11 cellular contexts compared by ENCODE assay signal in the genomic region with DNA sequence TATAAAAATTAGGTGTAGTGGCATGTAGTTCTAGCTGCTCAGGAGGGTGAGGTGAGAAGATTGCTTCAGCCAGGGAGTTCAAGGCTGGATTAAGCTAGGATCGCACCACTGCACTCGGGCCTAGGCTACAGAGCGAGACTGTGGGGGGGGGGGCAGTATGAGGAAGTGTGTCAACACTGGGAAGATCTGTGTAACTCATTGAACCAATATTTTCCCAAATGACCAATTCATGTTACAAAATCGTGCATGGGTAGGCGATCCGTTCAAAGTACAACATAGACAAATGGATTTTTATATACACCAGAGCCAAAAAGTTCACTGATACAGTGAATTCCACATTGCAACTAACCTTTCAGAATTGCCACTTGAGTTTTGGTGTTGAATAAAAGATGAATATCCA. TPM values are rescaled to one million over a fixed set of nuclear protein-coding genes. Genes with fewer than 3 reads are reported as not detected.
DNase-seq lines count a peak whose midpoint lies in the region; ATAC-seq, FAIRE-seq and TF ChIP-seq lines count a peak whose summit lies in the region.
"Had no signal": no experiment of that assay in that cellular context is flagged by ENCODE, and none has a peak within 500 bp of the region (broad histone marks: within the 10 kb centered on the region; RNA-seq: fewer than 3 reads in every experiment).

No MANE protein-coding gene starts in this region.

- H3K4me1 Mint-ChIP-seq in CD8-positive, alpha-beta T cell (ENCODE audit: low read depth): peaks cover 87% of the 10 kb centered on the region

- no peak overlapping the region for H2AK5ac ChIP-seq in H1 (ENCODE audit: low read depth, low read length)

- no peak overlapping the region for H3K9ac ChIP-seq in H1 (replicated peaks in 1 of 4; ENCODE audit: extremely low read depth in 1 of 4, low read depth in 3 of 4, low read length in 3 of 4)

- H3K36me3 ChIP-seq in CD8-positive, alpha-beta T cell (ENCODE audit: insufficient read depth, low read length): no peaks in the 10 kb centered on the region
- H3K36me3 ChIP-seq in H1 (ENCODE audit: control insufficient read depth in 2 of 4, insufficient read depth in 4 of 4, low read length in 3 of 4) (no peaks in the 10 kb centered on the region), neutrophil (peaks cover 4% of the 10 kb centered on the region), WERI-Rb-1 (peaks cover 24% of the 10 kb centered on the region)

- peaks cover 18% of the 10 kb centered on the region for H3K36me3 Mint-ChIP-seq in CD8-positive, alpha-beta T cell

- WGBS in H1 (ENCODE audit: extremely low coverage in 1 of 2, insufficient coverage in 1 of 2, insufficient read length in 1 of 2, insufficient replicate concordance in 2 of 2, low coverage in 1 of 2, low lambda C conversion rate in 2 of 2, missing lambda C conversion rate in 1 of 2), 2 experiments: 91% methylated on average over 6 of the region's 6 CpGs; no CpG with 5 or more reads in 1 of the 2 experiments

- H2BK120ac ChIP-seq in H1 (replicated peaks; ENCODE audit: low read depth, low read length): no peak overlapping the region

- no peaks in the 10 kb centered on the region; the same call in 1 of the 2 replicates for H3K79me1 ChIP-seq in H1 (ENCODE audit: low read depth, low read length)

- no peak for TF ChIP-seq POLR2A in H1 (IDR thresholded peaks at IDR 0.05; ENCODE audit: control extremely low read depth in 1 of 2, low read depth in 2 of 2, low read length in 2 of 2)

- intact Hi-C loops in CD8-positive, alpha-beta T cell (cut with DNase I, micrococcal nuclease): loop anchor here in 1 of 2 experiments (1.0 kb wide), 1 partner anchor 8 kb away; the partner anchor contains the start of gene SMAD4

- ATAC-seq in CD8-positive, alpha-beta T cell: no peak
- ATAC-seq in HG03039 (IDR thresholded peaks at IDR 0.05; ENCODE audit: unreplicated experiment): no peak

- H3K4me1 ChIP-seq in CD8-positive, alpha-beta T cell (ENCODE audit: insufficient read depth, low read length): peaks cover 81% of the 10 kb centered on the region
- peaks cover 0 to 20% (median 14%) of the 10 kb centered on the region in 4 experiments; a peak in 4 of 7 replicates for H3K4me1 ChIP-seq in H1 (replicated peaks in 1 of 4; ENCODE audit: control insufficient read depth in 3 of 4, insufficient read depth in 4 of 4, low read length in 3 of 4)
- H3K4me1 ChIP-seq in neutrophil (ENCODE audit: control insufficient read depth in 1 of 2, insufficient read depth in 1 of 2, low read depth in 1 of 2, low read length in 1 of 2): peaks cover 33 to 53% of the 10 kb centered on the region in 2 experiments

- TF ChIP-seq EP300 in H1 (IDR thresholded peaks at IDR 0.05; ENCODE audit: borderline replicate concordance in 1 of 2, low read depth in 2 of 2, low read length in 2 of 2): no peak

- H3K23ac ChIP-seq in H1 (ENCODE audit: insufficient read length): no peak overlapping the region

- peaks cover 9 to 15% of the 10 kb centered on the region in 2 experiments for H4K20me1 ChIP-seq in H1 (replicated peaks in 1 of 2; ENCODE audit: control insufficient read depth in 1 of 2, insufficient read depth in 2 of 2, low read length in 2 of 2)

- H2BK12ac ChIP-seq in H1 (ENCODE audit: low read depth, low read length): no peak overlapping the region

- H3K27me3 Mint-ChIP-seq in CD8-positive, alpha-beta T cell (ENCODE audit: low read depth): no peaks in the 10 kb centered on the region

- H2AFZ ChIP-seq in H1 (ENCODE audit: low read length): no peak overlapping the region

- H3K9me3 ChIP-seq in CD8-positive, alpha-beta T cell (ENCODE audit: low read length): no peaks in the 10 kb centered on the region
- H3K9me3 ChIP-seq in H1 (ENCODE audit: insufficient read depth in 2 of 2, low read depth in 1 of 2, low read length in 1 of 2): no peaks in the 10 kb centered on the region
- no peaks in the 10 kb centered on the region for H3K9me3 ChIP-seq in neutrophil
- H3K9me3 ChIP-seq in WERI-Rb-1 (ENCODE audit: severe bottlenecking): no peaks in the 10 kb centered on the region
- H3K9me3 ChIP-seq: esophagus squamous epithelium, tibial artery had no signal

- CTCF ChIA-PET in CD8-positive, alpha-beta T cell (lab: Charles Lee): interaction anchor here (2.3 to 5.3 kb wide), 3 partner anchors 13 to 218 kb away, joined by 6 to 34 read pairs (median 14); partner anchors contain the start of gene MRO
- CTCF ChIA-PET in H1 (lab: Charles Lee; ENCODE audit: partially characterized antibody): interaction anchor here (0.8 to 1.9 kb wide), 5 partner anchors 8 to 30 kb away, joined by 3 to 4 read pairs (median 4); no protein-coding TSS in a partner anchor

- H3K27me3 ChIP-seq in CD8-positive, alpha-beta T cell (ENCODE audit: insufficient read depth, low read length): no peaks in the 10 kb centered on the region
- no peaks in the 10 kb centered on the region for H3K27me3 ChIP-seq in H1 (replicated peaks in 1 of 4; ENCODE audit: control insufficient read depth in 3 of 4, extremely low read depth in 1 of 4, insufficient read depth in 3 of 4, low read length in 3 of 4)
- H3K27me3 ChIP-seq in neutrophil: no peaks in the 10 kb centered on the region
- H3K27me3 ChIP-seq in WERI-Rb-1 (ENCODE audit: insufficient read depth, low read depth, severe bottlenecking): no peaks in the 10 kb centered on the region
- H3K27me3 ChIP-seq: esophagus squamous epithelium, tibial artery had no signal

- peaks cover 50 to 99% of the 10 kb centered on the region in 2 experiments for H3K79me2 ChIP-seq in H1 (ENCODE audit: control insufficient read depth in 1 of 2, insufficient read depth in 2 of 2, low read length in 2 of 2)

- no peak overlapping the region for H3K18ac ChIP-seq in H1 (ENCODE audit: extremely low read depth, low read length)

- H3K23me2 ChIP-seq in H1 (ENCODE audit: low read depth, low read length): no peaks in the 10 kb centered on the region

- no peak for DNase-seq in CD8-positive, alpha-beta T cell
- DNase-seq in HuH-7.5 (ENCODE audit: low spot score) (peak; percentile 14), H1 (ENCODE audit: low read depth in 1 of 2, low spot score in 2 of 2) (no peak), WERI-Rb-1 (no peak), NCI-H2227 (lab: John Stamatoyannopoulos, UW; ENCODE audit: unreplicated experiment) (no peak)
- no peak for DNase-seq in effector CD4-positive, alpha-beta T cell
- DNase-seq: esophagus squamous epithelium, tibial artery had no signal

- H3K4me3 ChIP-seq in CD8-positive, alpha-beta T cell (ENCODE audit: low read depth, low read length): no peak overlapping the region
- H3K4me3 ChIP-seq in H1 (ENCODE audit: extremely low read depth in 1 of 4, insufficient read depth in 2 of 4, low read depth in 3 of 4, low read length in 4 of 4) (no peak overlapping the region), neutrophil (ENCODE audit: low read depth in 1 of 2, low read length in 1 of 2) (no peak overlapping the region), WERI-Rb-1 (ENCODE audit: low read depth, low read length) (no peak overlapping the region)
- H3K4me3 ChIP-seq: esophagus squamous epithelium, tibial artery had no signal

- no peak overlapping the region for H3K4me2 ChIP-seq in H1 (ENCODE audit: insufficient read depth in 1 of 2, low read depth in 2 of 2, low read length in 2 of 2)

- no peak overlapping the region for H3K4ac ChIP-seq in H1 (replicated peaks; ENCODE audit: insufficient read length, low read depth, low read length)

- H3K14ac ChIP-seq in H1 (ENCODE audit: insufficient read length): no peak overlapping the region

- H3K4me3 Mint-ChIP-seq in CD8-positive, alpha-beta T cell: peak overlapping the region; percentile 32
- H3K4me3 Mint-ChIP-seq: activated T-helper 1 cell treated with anti-CD3 and anti-CD28 coated beads, Interleukin-12 subunit alpha, Interleukin-12 subunit beta, Interleukin-2, Interleukin-4 antibody, amounts not matched to agents 30 ng/mL and 10 ng/mL and 1 ng/mL, durations not matched to agents 14 hours and 24 hours and 36 hours had no signal

- no peak overlapping the region for H4K91ac ChIP-seq in H1 (replicated peaks; ENCODE audit: insufficient read length, low read length)

- H3K27ac Mint-ChIP-seq in CD8-positive, alpha-beta T cell: peak overlapping the region; percentile 71
- H3K27ac Mint-ChIP-seq: activated T-helper 1 cell treated with anti-CD3 and anti-CD28 coated beads, Interleukin-12 subunit alpha, Interleukin-12 subunit beta, Interleukin-2, Interleukin-4 antibody, amounts not matched to agents 30 ng/mL and 10 ng/mL and 1 ng/mL, durations not matched to agents 14 hours and 24 hours and 36 hours had no signal

- peak overlapping the region; percentile 31; the same call in 1 of the 2 replicates for H2BK5ac ChIP-seq in H1 (ENCODE audit: low read depth, low read length)

- no peak for TF ChIP-seq CTCF in CD8-positive, alpha-beta T cell (IDR thresholded peaks at IDR 0.05)
- TF ChIP-seq CTCF in H1 (IDR thresholded peaks at IDR 0.05; ENCODE audit: control extremely low read depth in 1 of 3, insufficient read depth in 1 of 3, low read depth in 1 of 3, low read length in 3 of 3) (no peak), neutrophil (IDR thresholded peaks at IDR 0.05) (no peak), WERI-Rb-1 (IDR thresholded peaks at IDR 0.05; ENCODE audit: low read depth, low read length) (no peak)

- no peak overlapping the region for H2BK15ac ChIP-seq in H1 (ENCODE audit: low read length)

- no peak overlapping the region for H3K27ac ChIP-seq in CD8-positive, alpha-beta T cell (ENCODE audit: low read depth, low read length)
- H3K27ac ChIP-seq in H1 (ENCODE audit: low read depth, low read length) (no peak overlapping the region), neutrophil (peak overlapping the region; percentile 54), WERI-Rb-1 (no peak overlapping the region)
- H3K27ac ChIP-seq: esophagus squamous epithelium, tibial artery had no signal

- no peaks in the 10 kb centered on the region for H3K9me3 Mint-ChIP-seq in CD8-positive, alpha-beta T cell
- H3K9me3 Mint-ChIP-seq: activated T-helper 1 cell treated with anti-CD3 and anti-CD28 coated beads, Interleukin-12 subunit alpha, Interleukin-12 subunit beta, Interleukin-2, Interleukin-4 antibody, amounts not matched to agents 30 ng/mL and 10 ng/mL and 1 ng/mL, durations not matched to agents 14 hours and 24 hours and 36 hours had no signal

- no peak overlapping the region for H3K56ac ChIP-seq in H1 (replicated peaks; ENCODE audit: insufficient read length, low read depth, low read length)

- H4K8ac ChIP-seq in H1 (ENCODE audit: extremely low read depth, insufficient read depth, low read length): no peak overlapping the region

- H4K5ac ChIP-seq in H1 (ENCODE audit: insufficient read length, low read depth, low read length): no peak overlapping the region

- POLR2A ChIA-PET in CD8-positive, alpha-beta T cell (lab: Charles Lee): interaction anchor here (0.9 to 3.7 kb wide), 2 partner anchors 7 to 147 kb away, joined by 6 to 31 read pairs; partner anchors contain the start of gene SMAD4
- POLR2A ChIA-PET in H1 (lab: Charles Lee; ENCODE audit: partially characterized antibody): interaction anchor here (2.4 to 2.5 kb wide), 2 partner anchors 9 to 70 kb away, joined by 9 to 16 read pairs; partner anchors contain the start of genes ELAC1 and SMAD4

- FAIRE-seq in H1 (lab: Jason Lieb, UNC): no peak

- H2BK20ac ChIP-seq in H1 (ENCODE audit: low read length): no peak overlapping the region

- TF ChIP-seq RAD21 in H1 (IDR thresholded peaks at IDR 0.05 in 1 of 2, conservative IDR thresholded peaks at IDR 0.05 in 1 of 2; ENCODE audit: low read depth in 2 of 2, low read length in 2 of 2): no peak

RNA-seq across cellular contexts. Expression of gene SMAD4, which starts 8.1 kb away (rescaled TPM):
- total RNA-seq in CD8-positive, alpha-beta T cell: 10 to 100 TPM; 80.4 to 86.5 TPM
- total RNA-seq in H1 (2021; fragmentation: NEBNext Ultra II Directional; extraction: Animal tissue kit (Norgen Biotek cat#: 25700)): 134 and 139 TPM in 2 replicates
- polyA plus RNA-seq in H1 (2011; rRNA removed): 67.9 and 86.5 TPM in 2 replicates
- polyA plus RNA-seq in H1 (2011; cell fraction: cytosol; rRNA removed): 79.3 TPM
- 60.8 TPM for polyA plus RNA-seq in H1 (2011; cell fraction: nucleus; rRNA removed)
- polyA plus RNA-seq in H1 (2012, experiment 1 of 2): 58.3 to 84.0 TPM (median 74.5 TPM) in 4 replicates
- 5.9 TPM for polyA plus RNA-seq in H1 (2012, experiment 2 of 2)
- polyA plus RNA-seq in H1 (2013, experiment 1 of 2): 40.2 TPM
- 39.7 TPM for polyA plus RNA-seq in H1 (2013, experiment 2 of 2)
- polyA minus RNA-seq in H1 (2011; rRNA and poly(A)+ RNA removed): 370 and 522 TPM in 2 replicates
- polyA minus RNA-seq in H1 (2011; cell fraction: cytosol; rRNA and poly(A)+ RNA removed): 94.2 TPM
- 92.4 TPM for polyA minus RNA-seq in H1 (2011; cell fraction: nucleus; rRNA and poly(A)+ RNA removed)
